ENCODE assay signal across 9 cellular contexts in the genomic region with DNA sequence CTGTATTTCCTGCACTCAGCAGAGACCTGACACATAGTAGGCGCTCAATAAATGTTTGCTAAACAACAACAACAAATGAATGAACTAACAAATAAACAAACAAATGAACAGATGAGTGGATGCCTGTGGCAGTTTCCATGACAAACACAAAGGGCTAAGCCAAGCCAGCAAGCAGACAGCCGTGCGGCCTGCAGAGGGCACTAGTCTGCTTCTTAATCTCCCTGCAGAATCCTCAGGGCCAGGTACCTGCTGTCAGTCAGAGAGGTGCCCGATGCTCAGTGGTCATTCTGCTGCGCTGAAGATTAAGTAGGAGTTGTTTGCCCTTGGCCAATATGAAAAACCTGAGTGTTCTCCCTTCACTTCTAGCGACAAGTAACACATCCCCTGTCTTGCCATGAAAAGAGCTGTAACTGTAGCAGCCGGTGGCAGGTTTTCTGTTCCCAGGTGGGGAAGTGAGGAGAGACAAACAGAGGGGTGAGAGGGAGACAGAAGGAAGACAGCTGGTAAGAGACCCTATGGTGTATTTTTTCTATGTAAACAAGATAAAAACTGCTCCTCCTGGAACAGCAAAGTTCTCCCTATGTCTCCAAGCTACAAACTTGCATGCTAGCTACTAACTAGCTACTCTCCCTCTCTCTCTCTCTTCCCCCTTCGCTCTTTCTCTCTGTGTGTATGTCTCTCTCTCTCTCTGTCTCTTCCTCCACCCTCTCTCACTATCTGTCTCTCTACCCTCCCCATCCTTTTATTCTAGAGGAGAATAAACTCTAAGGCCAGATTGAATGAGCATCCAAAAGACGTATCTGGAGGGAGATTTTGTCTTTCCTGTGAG.
DNase-seq lines count a peak whose midpoint lies in the region; ATAC-seq and TF ChIP-seq lines count a peak whose summit lies in the region.
"Had no signal": no experiment of that assay in that cellular context is flagged by ENCODE, and none has a peak within 500 bp of the region (broad histone marks: within the 10 kb centered on the region; RNA-seq: fewer than 3 reads in every experiment).

Gene MC3R, plus strand, starts transcription at position 779 of the 829 bp plus-strand sequence. CDS start 112 bp downstream, outside the sequence.

- ATAC-seq in GM19035 (IDR thresholded peaks at IDR 0.05; ENCODE audit: unreplicated experiment), result peak; percentile 73

- in situ Hi-C loops in KBM-7 (cut with MboI; ENCODE audit: low pct_unique_long_range_greater_than_20kb, low sequenced_read_pairs) (no loop called here), astrocyte of the cerebellum (cut with HindIII; ENCODE audit: low sequenced_read_pairs) (no loop called here)

- TF ChIP-seq CTCF in astrocyte of the cerebellum (IDR thresholded peaks at IDR 0.05; ENCODE audit: low read depth, low read length, missing control alignments), result peak; percentile 51

- peak; percentile 43 for DNase-seq in COLO668 (lab: John Stamatoyannopoulos, UW; ENCODE audit: unreplicated experiment)
- DNase-seq in KBM-7, result peak; percentile 51
- peak; percentile 60 for DNase-seq in SHP77 treated with DMSO at 0.1 percent for 48 hours (lab: John Stamatoyannopoulos, UW)
- no peak for DNase-seq in astrocyte of the cerebellum (ENCODE audit: low read depth)
- DNase-seq in islet precursor cell, result peak; percentile 82
- DNase-seq in stimulated activated CD4-positive, alpha-beta T cell treated with anti-CD3 and anti-CD28 coated beads, TNF-alpha, amount 100 ng/mL, for 24 hours (ENCODE audit: low read depth in 3 of 3), result peak in 2 of 3 experiments; percentile 6 to 39
- no peak for DNase-seq in NCI-H446 treated with DMSO at 0.1 percent for 48 hours (lab: John Stamatoyannopoulos, UW)
- DNase-seq: naive B cell had no signal

- no peak within 1 kb of the TSS for H3K4me3 ChIP-seq in astrocyte of the cerebellum (ENCODE audit: low read depth, low read length)

Comparison
In these comparisons a context has a peak if more than half of its experiments do, and no peak if none do; other contexts are left out.
1. DNase-seq: peak in COLO668 (single experiment), KBM-7 (single experiment), SHP77 treated with DMSO at 0.1 percent for 48 hours (single experiment), islet precursor cell (single experiment) and stimulated activated CD4-positive, alpha-beta T cell treated with anti-CD3 and anti-CD28 coated beads, TNF-alpha, amount 100 ng/mL, for 24 hours (2 of 3); none in astrocyte of the cerebellum (single experiment) and NCI-H446 treated with DMSO at 0.1 percent for 48 hours (single experiment).